In genomic region chr17:44326867-44327444, GRCh38 we compare ENCODE assay signal across 1 cellular context.
TF ChIP-seq lines count a peak whose summit lies in the region.

No MANE protein-coding gene starts in this region.

TF ChIP-seq in HepG2, 621 proteins besides CTCF, POLR2A, EP300 and RAD21 (continued from another document and continues in another):
- peak; percentile 79 for TF ChIP-seq GABPB1 (CRISPR knock-in tag; IDR thresholded peaks at IDR 0.05)
- no peak for TF ChIP-seq ZNF773 (CRISPR knock-in tag; IDR thresholded peaks at IDR 0.05; ENCODE audit: borderline replicate concordance)
- peak; percentile 55; the same call in 1 of the 2 replicates for TF ChIP-seq HDAC2 (CRISPR knock-in tag; IDR thresholded peaks at IDR 0.05)
- no peak; the same call in 1 of the 2 replicates for TF ChIP-seq FOXO1 (CRISPR knock-in tag; IDR thresholded peaks at IDR 0.05)
- TF ChIP-seq YEATS4 (CRISPR knock-in tag; IDR thresholded peaks at IDR 0.05; ENCODE audit: borderline replicate concordance) = peak; percentile 52; the same call in 1 of the 2 replicates
- peak; percentile 75; the same call in 1 of the 2 replicates for TF ChIP-seq GMEB1 (CRISPR knock-in tag; IDR thresholded peaks at IDR 0.05; ENCODE audit: borderline replicate concordance)
- no peak for TF ChIP-seq ZNF512 (CRISPR knock-in tag; IDR thresholded peaks at IDR 0.05)
- peak; percentile 38; the same call in 1 of the 2 replicates for TF ChIP-seq KMT2A (CRISPR knock-in tag; IDR thresholded peaks at IDR 0.05)
- peak; percentile 94; the same call in 1 of the 3 replicates for TF ChIP-seq MXI1 (IDR thresholded peaks at IDR 0.05; ENCODE audit: borderline replicate concordance, low read depth, low read length)
- TF ChIP-seq ZBTB37 (CRISPR knock-in tag; IDR thresholded peaks at IDR 0.05) = no peak
- peak; percentile 40; the same call in 1 of the 2 replicates for TF ChIP-seq KDM1A (CRISPR knock-in tag; IDR thresholded peaks at IDR 0.05)
- TF ChIP-seq ATF7 (IDR thresholded peaks at IDR 0.05) = no peak
- no peak for TF ChIP-seq ATF7 (CRISPR knock-in tag; IDR thresholded peaks at IDR 0.05)
- no peak for TF ChIP-seq EED (CRISPR knock-in tag; IDR thresholded peaks at IDR 0.05)
- peak; percentile 83 for TF ChIP-seq HDAC1 (CRISPR knock-in tag; IDR thresholded peaks at IDR 0.05)
- no peak for TF ChIP-seq ATF4 (CRISPR knock-in tag; IDR thresholded peaks at IDR 0.05)
- peak; percentile 64; the same call in 1 of the 2 replicates for TF ChIP-seq ZSCAN25 (CRISPR knock-in tag; IDR thresholded peaks at IDR 0.05)
- peak; percentile 48 for TF ChIP-seq SRSF1 (optimal IDR thresholded peaks at IDR 0.05; ENCODE audit: low read depth, low read length)
- TF ChIP-seq ZNF580 (CRISPR knock-in tag; IDR thresholded peaks at IDR 0.05; ENCODE audit: borderline replicate concordance, low read depth) = peak; percentile 89
- TF ChIP-seq KLF15 (CRISPR knock-in tag; IDR thresholded peaks at IDR 0.05; ENCODE audit: borderline replicate concordance) = no peak
- no peak for TF ChIP-seq ZNF704 (CRISPR knock-in tag; IDR thresholded peaks at IDR 0.05; ENCODE audit: borderline replicate concordance)
- TF ChIP-seq ATF2 (CRISPR knock-in tag; IDR thresholded peaks at IDR 0.05) = no peak
- TF ChIP-seq ZNF281 (CRISPR knock-in tag; IDR thresholded peaks at IDR 0.05; ENCODE audit: borderline replicate concordance) = peak; percentile 46; the same call in 1 of the 2 replicates
- TF ChIP-seq PAXIP1 (CRISPR knock-in tag; conservative IDR thresholded peaks at IDR 0.05) = peak; percentile 33; the same call in 1 of the 2 replicates
- peak; percentile 90 for TF ChIP-seq KDM2A (CRISPR knock-in tag; IDR thresholded peaks at IDR 0.05; ENCODE audit: borderline replicate concordance, low read depth)
- TF ChIP-seq NCOA1 (CRISPR knock-in tag; IDR thresholded peaks at IDR 0.05) = no peak
- TF ChIP-seq ZNF660 (CRISPR knock-in tag; IDR thresholded peaks at IDR 0.05; ENCODE audit: borderline replicate concordance, low read depth) = no peak
- TF ChIP-seq ZNF460 (CRISPR knock-in tag; IDR thresholded peaks at IDR 0.05; ENCODE audit: borderline replicate concordance) = 0 out of 2 replicates have a peak, but pooled peaks have one; percentile 65
- peak in 1 of 2 experiments; percentile 65; a peak in 1 of 4 replicates for TF ChIP-seq HMGXB4 (CRISPR knock-in tag; IDR thresholded peaks at IDR 0.05; ENCODE audit: borderline replicate concordance in 1 of 2, low read depth in 1 of 2)
- TF ChIP-seq TOE1 (CRISPR knock-in tag; IDR thresholded peaks at IDR 0.05) = no peak
- TF ChIP-seq AHR (CRISPR knock-in tag; IDR thresholded peaks at IDR 0.05) = peak; percentile 68; the same call in 1 of the 2 replicates
- no peak; the same call in 1 of the 2 replicates for TF ChIP-seq KAT7 (CRISPR knock-in tag; IDR thresholded peaks at IDR 0.05; ENCODE audit: borderline replicate concordance)
- TF ChIP-seq REPIN1 (CRISPR knock-in tag; IDR thresholded peaks at IDR 0.05; ENCODE audit: borderline replicate concordance, low read depth) = peak; percentile 42; the same call in 1 of the 2 replicates
- peak; percentile 82 for TF ChIP-seq ATF1 (CRISPR knock-in tag; IDR thresholded peaks at IDR 0.05)
- no peak for TF ChIP-seq TP53 (CRISPR knock-in tag; conservative IDR thresholded peaks at IDR 0.05)
- peak; percentile 43; the same call in 1 of the 2 replicates for TF ChIP-seq UBTF (CRISPR knock-in tag; IDR thresholded peaks at IDR 0.05)
- TF ChIP-seq E2F2 (CRISPR knock-in tag; IDR thresholded peaks at IDR 0.05; ENCODE audit: borderline replicate concordance) = no peak
